9 cellular contexts compared by ENCODE assay signal in genomic region chr12:50188875-50189575, GRCh38. TPM values are rescaled to one million over a fixed set of nuclear protein-coding genes. Genes with fewer than 3 reads are reported as not detected.
A peak's percentile ranks its signal among the peaks of the same experiment; 100 is the strongest.
DNase-seq lines count a peak whose midpoint lies in the region; ATAC-seq and TF ChIP-seq lines count a peak whose summit lies in the region.
"Had no signal": no experiment of that assay in that cellular context is flagged by ENCODE, and none has a peak within 500 bp of the region (broad histone marks: within the 10 kb centered on the region; RNA-seq: fewer than 3 reads in every experiment).

No MANE protein-coding gene starts in this region.

- ATAC-seq in GM21360 (IDR thresholded peaks at IDR 0.05; ENCODE audit: unreplicated experiment) (no peak), HG02970 (IDR thresholded peaks at IDR 0.05; ENCODE audit: low FRiP score, unreplicated experiment) (no peak)

- peak overlapping the region; percentile 58 for H3K4me3 Mint-ChIP-seq in activated CD4-positive, alpha-beta T cell treated with anti-CD3 and anti-CD28 coated beads, Interleukin-2, amount 10 ng/mL, durations not matched to agents 24 days and 14 days
- no peak overlapping the region for H3K4me3 Mint-ChIP-seq in endodermal cell

- H3K9me3 Mint-ChIP-seq in activated CD4-positive, alpha-beta T cell treated with anti-CD3 and anti-CD28 coated beads, Interleukin-2, amount 10 ng/mL, durations not matched to agents 24 days and 14 days, result no peaks in the 10 kb centered on the region
- no peaks in the 10 kb centered on the region for H3K9me3 Mint-ChIP-seq in endodermal cell

- intact Hi-C loops in activated CD4-positive, alpha-beta T cell treated with anti-CD3 and anti-CD28 coated beads, Interleukin-2, amount 10 ng/mL, durations not matched to agents 24 days and 14 days (cut with micrococcal nuclease), result no loop called here

- peak overlapping the region; percentile 95 for H3K27ac Mint-ChIP-seq in activated CD4-positive, alpha-beta T cell treated with anti-CD3 and anti-CD28 coated beads, Interleukin-2, amount 10 ng/mL, durations not matched to agents 24 days and 14 days
- H3K27ac Mint-ChIP-seq in endodermal cell, result no peak overlapping the region

- peaks cover 52% of the 10 kb centered on the region for H3K4me1 Mint-ChIP-seq in activated CD4-positive, alpha-beta T cell treated with anti-CD3 and anti-CD28 coated beads, Interleukin-2, amount 10 ng/mL, durations not matched to agents 24 days and 14 days
- H3K4me1 Mint-ChIP-seq in endodermal cell, result no peaks in the 10 kb centered on the region

- H3K4me3 ChIP-seq in endodermal cell (ENCODE audit: low read length), result no peak overlapping the region

- H3K9me3 ChIP-seq in endodermal cell (ENCODE audit: control insufficient read depth, low read length), result no peaks in the 10 kb centered on the region

- H3K36me3 ChIP-seq in endodermal cell (ENCODE audit: control insufficient read depth, insufficient read depth, low read length), result peaks cover 44% of the 10 kb centered on the region

- H3K27ac ChIP-seq in endodermal cell (ENCODE audit: low read depth, low read length), result no peak overlapping the region

- H3K9ac ChIP-seq in endodermal cell (ENCODE audit: extremely low read depth, low read length, poor library complexity, severe bottlenecking), result no peak overlapping the region

- 94 to 95% methylated on average over 3 to 5 of the region's 5 CpGs for WGBS in endodermal cell (ENCODE audit: insufficient coverage in 1 of 2, insufficient read length in 1 of 2), 2 experiments

- no peaks in the 10 kb centered on the region for H3K4me1 ChIP-seq in endodermal cell (ENCODE audit: control insufficient read depth, insufficient read depth, low read length)

- TF ChIP-seq CTCF in GM13977 (IDR thresholded peaks at IDR 0.05; ENCODE audit: extremely low read depth, insufficient read depth, missing control alignments) (no peak), endodermal cell (conservative IDR thresholded peaks at IDR 0.05) (no peak)

- no peaks in the 10 kb centered on the region for H3K27me3 ChIP-seq in endodermal cell (ENCODE audit: control insufficient read depth, insufficient read depth, low read length, poor library complexity, severe bottlenecking)

- DNase-seq in GM13977 (ENCODE audit: low spot score), result peak; percentile 26
- DNase-seq in activated CD4-positive, alpha-beta T cell treated with anti-CD3 and anti-CD28 coated beads, Interleukin-2, amount 10 ng/mL, durations not matched to agents 24 days and 14 days, result peak; percentile 83
- peak; percentile 34 for DNase-seq in endodermal cell
- peak; percentile 36 to 37 for DNase-seq in stimulated activated CD4-positive, alpha-beta T cell treated with anti-CD3 and anti-CD28 coated beads, Interleukin-2, amount 100 ng/mL, for 24 hours
- DNase-seq in DMS79 (lab: John Stamatoyannopoulos, UW), result no peak
- DNase-seq in medulla oblongata (ENCODE audit: extremely low spot score), result no peak
- DNase-seq: NCI-H82 had no signal

- in situ Hi-C loops in GM13977 (cut with MboI; ENCODE audit: low pct_unique_long_range_greater_than_20kb, low sequenced_read_pairs, unreplicated experiment), result no loop called here

- H3K36me3 Mint-ChIP-seq in activated CD4-positive, alpha-beta T cell treated with anti-CD3 and anti-CD28 coated beads, Interleukin-2, amount 10 ng/mL, durations not matched to agents 24 days and 14 days (ENCODE audit: low read depth), result peaks cover 42% of the 10 kb centered on the region
- H3K36me3 Mint-ChIP-seq in endodermal cell (ENCODE audit: low read depth), result peaks cover 15% of the 10 kb centered on the region

- H3K27me3 Mint-ChIP-seq in activated CD4-positive, alpha-beta T cell treated with anti-CD3 and anti-CD28 coated beads, Interleukin-2, amount 10 ng/mL, durations not matched to agents 24 days and 14 days, result no peaks in the 10 kb centered on the region
- no peaks in the 10 kb centered on the region for H3K27me3 Mint-ChIP-seq in endodermal cell (ENCODE audit: insufficient read depth)

RNA-seq across cellular contexts. Expression of gene CERS5, which starts 21.9 kb away (rescaled TPM):
- 62.6 and 66.5 TPM in 2 replicates for total RNA-seq in activated CD4-positive, alpha-beta T cell treated with anti-CD3 and anti-CD28 coated beads, Interleukin-2, amount 10 ng/mL, durations not matched to agents 24 days and 14 days
- total RNA-seq in endodermal cell, result 10 to 100 TPM; 59.7 to 65.5 TPM
- polyA plus RNA-seq in endodermal cell (2013, experiment 1 of 2), result 46.4 TPM
- polyA plus RNA-seq in endodermal cell (2013, experiment 2 of 2), result 46.9 TPM

Comparison
In these comparisons a context has a peak if more than half of its experiments do, and no peak if none do; other contexts are left out.
1. DNase-seq: peak in GM13977 (single experiment), activated CD4-positive, alpha-beta T cell treated with anti-CD3 and anti-CD28 coated beads, Interleukin-2, amount 10 ng/mL, durations not matched to agents 24 days and 14 days (single experiment), endodermal cell (single experiment) and stimulated activated CD4-positive, alpha-beta T cell treated with anti-CD3 and anti-CD28 coated beads, Interleukin-2, amount 100 ng/mL, for 24 hours (2 of 2); none in DMS79 (single experiment) and medulla oblongata (single experiment).